In the genomic region with DNA sequence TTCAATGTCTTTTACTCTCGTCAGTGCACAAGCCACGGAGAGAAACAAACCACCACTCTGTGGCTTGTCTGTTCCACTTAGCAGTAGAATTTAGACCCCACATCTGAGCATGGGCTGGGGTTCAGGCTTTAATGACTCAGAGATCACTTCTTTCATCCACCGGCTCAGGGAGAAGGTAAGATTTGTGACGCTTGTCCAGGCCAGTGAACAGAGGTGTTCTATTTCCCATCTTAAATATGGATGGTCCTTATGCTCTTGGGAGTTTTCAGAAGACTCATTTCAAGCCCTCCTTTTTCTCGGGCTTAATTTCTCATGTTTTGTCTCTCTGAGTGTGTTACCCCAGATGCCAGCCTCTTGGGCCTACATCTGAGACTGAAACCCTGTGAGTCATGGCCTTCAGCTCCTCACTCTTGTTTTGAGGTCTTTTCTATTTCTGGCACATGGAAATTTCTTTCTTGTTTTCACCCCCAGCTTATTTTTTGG, we compare ENCODE assay signal across 10 cellular contexts.
DNase-seq lines count a peak whose midpoint lies in the region; ATAC-seq and FAIRE-seq lines count a peak whose summit lies in the region.
"Had no signal": no experiment of that assay in that cellular context is flagged by ENCODE, and none has a peak within 500 bp of the region (broad histone marks: within the 10 kb centered on the region; RNA-seq: fewer than 3 reads in every experiment).

No MANE protein-coding gene starts in this region.

- H3K36me3 Mint-ChIP-seq in activated naive CD8-positive, alpha-beta T cell treated with anti-CD3 and anti-CD28 coated beads for 36 hours: no peaks in the 10 kb centered on the region

- H3K4me3 Mint-ChIP-seq in activated naive CD8-positive, alpha-beta T cell treated with anti-CD3 and anti-CD28 coated beads for 36 hours: no peak overlapping the region

- H3K27me3 Mint-ChIP-seq in activated naive CD8-positive, alpha-beta T cell treated with anti-CD3 and anti-CD28 coated beads for 36 hours: peaks cover 37% of the 10 kb centered on the region

- peak; percentile 96 for ATAC-seq in GM21367 (IDR thresholded peaks at IDR 0.05; ENCODE audit: unreplicated experiment)
- peak; percentile 96 for ATAC-seq in HG03139 (IDR thresholded peaks at IDR 0.05; ENCODE audit: unreplicated experiment)
- ATAC-seq: gastroesophageal sphincter had no signal

- FAIRE-seq in GM18507 (lab: Jason Lieb, UNC): peak; percentile 68

- H3K27ac Mint-ChIP-seq in activated naive CD8-positive, alpha-beta T cell treated with anti-CD3 and anti-CD28 coated beads for 36 hours: peak overlapping the region; percentile 83

- no peak for DNase-seq in GM18507 (ENCODE audit: extremely low spot score, insufficient read length, low read depth)
- DNase-seq in activated naive CD8-positive, alpha-beta T cell treated with anti-CD3 and anti-CD28 coated beads for 36 hours: peak; percentile 73
- DNase-seq in C1 segment of cervical spinal cord (lab: John Stamatoyannopoulos, UW): no peak
- no peak for DNase-seq in DMS 273 treated with DMSO at 0.1 percent for 48 hours (lab: John Stamatoyannopoulos, UW)
- no peak for DNase-seq in GF-D8 (lab: John Stamatoyannopoulos, UW)
- no peak for DNase-seq in COLO829 (ENCODE audit: low spot score)
- DNase-seq: DMS79 had no signal

- H3K4me1 Mint-ChIP-seq in activated naive CD8-positive, alpha-beta T cell treated with anti-CD3 and anti-CD28 coated beads for 36 hours: peaks cover 31% of the 10 kb centered on the region

- peaks cover 4% of the 10 kb centered on the region for H3K9me3 Mint-ChIP-seq in activated naive CD8-positive, alpha-beta T cell treated with anti-CD3 and anti-CD28 coated beads for 36 hours
